In genomic region chr9:128322342-128323191, GRCh38 we compare ENCODE assay signal across 1 cellular context.
TF ChIP-seq lines count a peak whose summit lies in the region.

COQ4 (plus strand) TSS chr9:128322839; CDS start chr9:128322859, 20 bp downstream.
TRUB2 (minus strand) TSS chr9:128322447; CDS start chr9:128322408, 39 bp downstream.

TF ChIP-seq in HepG2, 621 proteins besides CTCF, POLR2A, EP300 and RAD21 (continued from another document and continues in another):
- TF ChIP-seq ZNF597 (CRISPR knock-in tag; IDR thresholded peaks at IDR 0.05) = no peak
- TF ChIP-seq ZNF281 (CRISPR knock-in tag; IDR thresholded peaks at IDR 0.05; ENCODE audit: borderline replicate concordance) = no peak
- no peak for TF ChIP-seq SOX6 (IDR thresholded peaks at IDR 0.05)
- TF ChIP-seq SOX6 (CRISPR knock-in tag; IDR thresholded peaks at IDR 0.05) = peak; percentile 52; the same call in 1 of the 2 replicates
- TF ChIP-seq MEIS1 (CRISPR knock-in tag; IDR thresholded peaks at IDR 0.05; ENCODE audit: borderline replicate concordance) = peak; percentile 48; the same call in 1 of the 2 replicates
- TF ChIP-seq PITX1 (CRISPR knock-in tag; IDR thresholded peaks at IDR 0.05) = peak; percentile 64
- peak; percentile 90 for TF ChIP-seq ZSCAN31 (CRISPR knock-in tag; IDR thresholded peaks at IDR 0.05; ENCODE audit: low read depth)
- peak; percentile 85; the same call in 1 of the 2 replicates for TF ChIP-seq MXD4 (CRISPR knock-in tag; IDR thresholded peaks at IDR 0.05)
- TF ChIP-seq ZNF790 (CRISPR knock-in tag; IDR thresholded peaks at IDR 0.05; ENCODE audit: borderline replicate concordance) = no peak
- TF ChIP-seq CHD2 (IDR thresholded peaks at IDR 0.05; ENCODE audit: low read depth, low read length) = 0 out of 2 replicates have a peak, but pooled peaks have one; percentile 22
- no peak for TF ChIP-seq ZNF746 (CRISPR knock-in tag; IDR thresholded peaks at IDR 0.05)
- TF ChIP-seq U2AF1 (optimal IDR thresholded peaks at IDR 0.05; ENCODE audit: low read depth, low read length) = peak; percentile 95
- TF ChIP-seq ZFP41 (CRISPR knock-in tag; IDR thresholded peaks at IDR 0.05; ENCODE audit: borderline replicate concordance) = peak; percentile 80; the same call in 1 of the 2 replicates
- peak; percentile 88; the same call in 1 of the 2 replicates for TF ChIP-seq ZXDC (CRISPR knock-in tag; IDR thresholded peaks at IDR 0.05)
- TF ChIP-seq HIVEP1 (CRISPR knock-in tag; IDR thresholded peaks at IDR 0.05) = peak; percentile 55; the same call in 1 of the 2 replicates
- peak; percentile 79; the same call in 1 of the 2 replicates for TF ChIP-seq ZSCAN25 (CRISPR knock-in tag; IDR thresholded peaks at IDR 0.05)
- TF ChIP-seq TEF (CRISPR knock-in tag; IDR thresholded peaks at IDR 0.05) = no peak
- peak; percentile 53; the same call in 1 of the 2 replicates for TF ChIP-seq HNRNPL (IDR thresholded peaks at IDR 0.05; ENCODE audit: low read depth, low read length)
- TF ChIP-seq ZNF691 (CRISPR knock-in tag; IDR thresholded peaks at IDR 0.05; ENCODE audit: borderline replicate concordance, low read depth) = peak; percentile 79; the same call in 1 of the 2 replicates
- no peak for TF ChIP-seq ZNF660 (CRISPR knock-in tag; IDR thresholded peaks at IDR 0.05; ENCODE audit: borderline replicate concordance, low read depth)
- TF ChIP-seq SNAI1 (CRISPR knock-in tag; IDR thresholded peaks at IDR 0.05; ENCODE audit: borderline replicate concordance) = 0 out of 2 replicates have a peak, but pooled peaks have one; percentile 67
- TF ChIP-seq ARID4A (CRISPR knock-in tag; IDR thresholded peaks at IDR 0.05; ENCODE audit: borderline replicate concordance) = peak; percentile 98
- TF ChIP-seq FOXP4 (CRISPR knock-in tag; IDR thresholded peaks at IDR 0.05) = peak; percentile 63
- 0 out of 2 replicates have a peak, but pooled peaks have one; percentile 51 for TF ChIP-seq ATF2 (CRISPR knock-in tag; IDR thresholded peaks at IDR 0.05)
- TF ChIP-seq ZNF333 (CRISPR knock-in tag; IDR thresholded peaks at IDR 0.05; ENCODE audit: borderline replicate concordance) = peak; percentile 77
- peak; percentile 48 for TF ChIP-seq TBL1XR1 (IDR thresholded peaks at IDR 0.05; ENCODE audit: borderline replicate concordance, low read length, partially characterized antibody)
- TF ChIP-seq SRSF1 (optimal IDR thresholded peaks at IDR 0.05; ENCODE audit: low read depth, low read length) = no peak
- peak; percentile 55; the same call in 1 of the 2 replicates for TF ChIP-seq ZNF609 (CRISPR knock-in tag; IDR thresholded peaks at IDR 0.05; ENCODE audit: borderline replicate concordance)
- peak; percentile 84 for TF ChIP-seq KMT2B (CRISPR knock-in tag; IDR thresholded peaks at IDR 0.05)
- peak; percentile 60; the same call in 1 of the 2 replicates for TF ChIP-seq ZNF33B (CRISPR knock-in tag; IDR thresholded peaks at IDR 0.05)
- TF ChIP-seq MYC (CRISPR knock-in tag; IDR thresholded peaks at IDR 0.05; ENCODE audit: borderline replicate concordance) = peak; percentile 97
- TF ChIP-seq CEBPG (CRISPR knock-in tag; IDR thresholded peaks at IDR 0.05) = peak; percentile 40
- peak; percentile 82; the same call in 1 of the 2 replicates for TF ChIP-seq ZNF160 (CRISPR knock-in tag; IDR thresholded peaks at IDR 0.05)
